In genomic region chr16:66830422-66831404, GRCh38 we compare ENCODE assay signal across 8 cellular contexts. TPM values are rescaled to one million over a fixed set of nuclear protein-coding genes. Genes with fewer than 3 reads are reported as not detected.
DNase-seq lines count a peak whose midpoint lies in the region; ATAC-seq, FAIRE-seq and TF ChIP-seq lines count a peak whose summit lies in the region.

NAE1 (minus strand) TSS chr16:66830976; CDS start chr16:66830899, 77 bp downstream.

- peak within 1 kb of the TSS; percentile 47 to 78 (median 70) for H3K4me3 ChIP-seq in pancreas
- H3K4me3 ChIP-seq in tibial artery = peak within 1 kb of the TSS; percentile 75 to 96

- DNase-seq in NCI-H1048 (lab: John Stamatoyannopoulos, UW) = peak; percentile 38
- DNase-seq in SKM-1 (lab: John Stamatoyannopoulos, UW; ENCODE audit: unreplicated experiment) = peak; percentile 67
- peak; percentile 94 for DNase-seq in Right ventricle myocardium inferior (ENCODE audit: missing footprints)
- peak; percentile 77 to 97 (median 90) for DNase-seq in pancreas
- peak; percentile 71 to 89 for DNase-seq in tibial artery

- H3K4me1 ChIP-seq in pancreas (peaks cover 0 to 10% (median 3%) of the 10 kb centered on the region in 3 donors), tibial artery (peaks cover 0 to 21% (median 15%) of the 10 kb centered on the region in 4 donors)

- FAIRE-seq in pancreas (lab: Jason Lieb, UNC) = no peak

- H3K27me3 ChIP-seq in pancreas = no peaks in the 10 kb centered on the region
- H3K27me3 ChIP-seq in tibial artery = no peaks in the 10 kb centered on the region

- H3K9me3 ChIP-seq in pancreas (no peaks in the 10 kb centered on the region), tibial artery (no peaks in the 10 kb centered on the region)

- H3K36me3 Mint-ChIP-seq in activated naive CD8-positive, alpha-beta T cell = peaks cover 7% of the 10 kb centered on the region

- ATAC-seq in HG02588 (IDR thresholded peaks at IDR 0.05; ENCODE audit: unreplicated experiment) (peak; percentile 92), Right ventricle myocardium inferior (peak; percentile 98), pancreas (peak; percentile 98 to 99 (median 98))

- peak within 1 kb of the TSS; percentile 81 for H3K27ac Mint-ChIP-seq in activated naive CD8-positive, alpha-beta T cell

- no peaks in the 10 kb centered on the region for H3K27me3 Mint-ChIP-seq in activated naive CD8-positive, alpha-beta T cell

- H3K36me3 ChIP-seq in pancreas = peaks cover 0 to under 1% (median 0%) of the 10 kb centered on the region in 3 donors
- H3K36me3 ChIP-seq in tibial artery = peaks cover 5 to 23% (median 19%) of the 10 kb centered on the region in 3 donors

- peak within 1 kb of the TSS; percentile 67 to 85 (median 79) for H3K27ac ChIP-seq in pancreas
- peak within 1 kb of the TSS; percentile 91 to 97 for H3K27ac ChIP-seq in tibial artery

- H3K4me1 Mint-ChIP-seq in activated naive CD8-positive, alpha-beta T cell (ENCODE audit: low read depth) = peaks cover 31% of the 10 kb centered on the region

- TF ChIP-seq POLR2A in GM10847 (IDR thresholded peaks at IDR 0.05; ENCODE audit: extremely low read depth, insufficient read length) = peak; percentile 86

- WGBS in pancreas, 2 donors = 1% methylated on average over 68 to 84 of the region's 84 CpGs

- TF ChIP-seq CTCF in pancreas (IDR thresholded peaks at IDR 0.05) (peak; percentile 97 to 99 (median 98)), tibial artery (IDR thresholded peaks at IDR 0.05) (peak; percentile 97)

- intact Hi-C loops in Right ventricle myocardium inferior (cut with DNase I) (loop anchor here (2.0 to 5.0 kb wide), 2 partner anchors 38 to 78 kb away; partner anchors contain the start of gene DYNC1LI2), pancreas (cut with DNase I) (no loop called here), tibial artery (cut with DNase I; ENCODE audit: low total_unique reads) (loop anchor here (5.0 to 10.0 kb wide), 2 partner anchors 37 to 176 kb away; no protein-coding TSS in a partner anchor)

- no peaks in the 10 kb centered on the region for H3K9me3 Mint-ChIP-seq in activated naive CD8-positive, alpha-beta T cell (ENCODE audit: low read depth)

- H3K4me3 Mint-ChIP-seq in activated naive CD8-positive, alpha-beta T cell = peak within 1 kb of the TSS; percentile 85

RNA-seq across cellular contexts. Expression of gene NAE1, which starts in this region (rescaled TPM):
- total RNA-seq in Right ventricle myocardium inferior = 32.4 TPM
- total RNA-seq in pancreas = 10 to 100 TPM; 19.3 to 26.7 (median 21.2) TPM
- 10 to 100 TPM; 20.4 to 29.8 TPM for polyA plus RNA-seq in pancreas

Comparison
In these comparisons a context has a peak if more than half of its experiments do, and no peak if none do; other contexts are left out.
1. Peak in every context shown above with its lines: DNase-seq, ATAC-seq, H3K4me3 ChIP-seq and H3K27ac ChIP-seq.
2. DNase-seq: peak in every context shown above with its lines; median percentile 94 in Right ventricle myocardium inferior; 90 in pancreas; 80 in tibial artery; 67 in SKM-1; 38 in NCI-H1048.
3. intact Hi-C loops: an anchor here in Right ventricle myocardium inferior (2.0 to 5.0 kb wide) and tibial artery (5.0 to 10.0 kb wide); none called in pancreas.